8 cellular contexts compared by ENCODE assay signal in genomic region chr5:180815241-180816031, GRCh38. TPM values are rescaled to one million over a fixed set of nuclear protein-coding genes. Genes with fewer than 3 reads are reported as not detected.
A peak's percentile ranks its signal among the peaks of the same experiment; 100 is the strongest.
DNase-seq lines count a peak whose midpoint lies in the region; ATAC-seq and TF ChIP-seq lines count a peak whose summit lies in the region.

No MANE protein-coding gene starts in this region.

- DNase-seq in activated CD4-positive, alpha-beta memory T cell treated with anti-CD3 and anti-CD28 coated beads for 36 hours = peak; percentile 6
- DNase-seq in activated CD4-positive, alpha-beta memory T cell treated with anti-CD3 and anti-CD28 coated beads, Interleukin-2, amount 10 ng/mL, durations not matched to agents 7 days and 5 days = no peak
- DNase-seq in UCSD-AML1 (lab: John Stamatoyannopoulos, UW; ENCODE audit: unreplicated experiment) (peak; percentile 38), right lobe of liver (no peak), thoracic aorta (ENCODE audit: low spot score) (no peak), DMS153 treated with DMSO at 0.1 percent for 48 hours (lab: John Stamatoyannopoulos, UW; ENCODE audit: unreplicated experiment) (no peak)
- no peak for DNase-seq in stimulated activated naive CD4-positive, alpha-beta T cell (lab: John Stamatoyannopoulos, UW)

- no peak overlapping the region for H3K4me3 Mint-ChIP-seq in activated CD4-positive, alpha-beta memory T cell treated with anti-CD3 and anti-CD28 coated beads for 36 hours
- no peak overlapping the region for H3K4me3 Mint-ChIP-seq in activated CD4-positive, alpha-beta memory T cell treated with anti-CD3 and anti-CD28 coated beads, Interleukin-2, amount 10 ng/mL, durations not matched to agents 7 days and 5 days

- peaks cover 54% of the 10 kb centered on the region for H3K4me1 Mint-ChIP-seq in activated CD4-positive, alpha-beta memory T cell treated with anti-CD3 and anti-CD28 coated beads for 36 hours (ENCODE audit: low read depth)
- peaks cover 42% of the 10 kb centered on the region for H3K4me1 Mint-ChIP-seq in activated CD4-positive, alpha-beta memory T cell treated with anti-CD3 and anti-CD28 coated beads, Interleukin-2, amount 10 ng/mL, durations not matched to agents 7 days and 5 days

- no peaks in the 10 kb centered on the region for H3K9me3 Mint-ChIP-seq in activated CD4-positive, alpha-beta memory T cell treated with anti-CD3 and anti-CD28 coated beads for 36 hours
- no peaks in the 10 kb centered on the region for H3K9me3 Mint-ChIP-seq in activated CD4-positive, alpha-beta memory T cell treated with anti-CD3 and anti-CD28 coated beads, Interleukin-2, amount 10 ng/mL, durations not matched to agents 7 days and 5 days

- CTCF ChIA-PET in activated CD4-positive, alpha-beta memory T cell treated with anti-CD3 and anti-CD28 coated beads for 36 hours (lab: Charles Lee) = interaction anchor here (5.6 kb wide), 1 partner anchor 15 kb away, joined by 24 read pairs; no protein-coding TSS in a partner anchor
- CTCF ChIA-PET in activated CD4-positive, alpha-beta memory T cell treated with anti-CD3 and anti-CD28 coated beads, Interleukin-2, amount 10 ng/mL, durations not matched to agents 7 days and 5 days (lab: Charles Lee) = interaction anchor here (1.1 to 1.4 kb wide), 3 partner anchors 15 to 45 kb away, joined by 3 to 5 read pairs (median 3); no protein-coding TSS in a partner anchor

- TF ChIP-seq CTCF in right lobe of liver (IDR thresholded peaks at IDR 0.05) = no peak
- no peak for TF ChIP-seq CTCF in thoracic aorta (IDR thresholded peaks at IDR 0.05)

- intact Hi-C loops in activated CD4-positive, alpha-beta memory T cell treated with anti-CD3 and anti-CD28 coated beads for 36 hours (cut with micrococcal nuclease) = no loop called here
- intact Hi-C loops in right lobe of liver (cut with DNase I) = no loop called here

- TF ChIP-seq POLR2A in right lobe of liver (IDR thresholded peaks at IDR 0.05) = peak; percentile 73

- H3K27me3 ChIP-seq in right lobe of liver (no peaks in the 10 kb centered on the region), thoracic aorta (replicated peaks; ENCODE audit: insufficient read depth) (no peaks in the 10 kb centered on the region)

- H3K27ac ChIP-seq in right lobe of liver (peak overlapping the region; percentile 46 to 98 (median 93)), thoracic aorta (peak overlapping the region in 1 of 2 donors; percentile 55)

- H3K36me3 Mint-ChIP-seq in activated CD4-positive, alpha-beta memory T cell treated with anti-CD3 and anti-CD28 coated beads for 36 hours = no peaks in the 10 kb centered on the region
- no peaks in the 10 kb centered on the region for H3K36me3 Mint-ChIP-seq in activated CD4-positive, alpha-beta memory T cell treated with anti-CD3 and anti-CD28 coated beads, Interleukin-2, amount 10 ng/mL, durations not matched to agents 7 days and 5 days (ENCODE audit: low read depth)

- WGBS in right lobe of liver (ENCODE audit: insufficient coverage, low coverage, low lambda C conversion rate, missing lambda C conversion rate) = 50% methylated on average over 10 of the region's 10 CpGs

- H3K9me3 ChIP-seq in right lobe of liver (no peaks in the 10 kb centered on the region), thoracic aorta (no peaks in the 10 kb centered on the region)

- POLR2A ChIA-PET in activated CD4-positive, alpha-beta memory T cell treated with anti-CD3 and anti-CD28 coated beads for 36 hours (lab: Charles Lee) = interaction anchor here (1.1 to 1.9 kb wide), 3 partner anchors 10 to 15 kb away, joined by 3 to 6 read pairs (median 4); no protein-coding TSS in a partner anchor
- POLR2A ChIA-PET in activated CD4-positive, alpha-beta memory T cell treated with anti-CD3 and anti-CD28 coated beads, Interleukin-2, amount 10 ng/mL, durations not matched to agents 7 days and 5 days (lab: Charles Lee) = interaction anchor here (1.1 to 3.5 kb wide), 2 partner anchors 15 to 16 kb away, joined by 4 to 37 read pairs; no protein-coding TSS in a partner anchor

- no peak overlapping the region for H3K27ac Mint-ChIP-seq in activated CD4-positive, alpha-beta memory T cell treated with anti-CD3 and anti-CD28 coated beads for 36 hours
- H3K27ac Mint-ChIP-seq in activated CD4-positive, alpha-beta memory T cell treated with anti-CD3 and anti-CD28 coated beads, Interleukin-2, amount 10 ng/mL, durations not matched to agents 7 days and 5 days = no peak overlapping the region

- peak overlapping the region; percentile 17 to 39 (median 27) for H3K4me3 ChIP-seq in right lobe of liver
- H3K4me3 ChIP-seq in thoracic aorta = peak overlapping the region; percentile 55

- H3K4me1 ChIP-seq in right lobe of liver (peaks cover 0 to 8% (median 0%) of the 10 kb centered on the region in 4 donors), thoracic aorta (ENCODE audit: control insufficient read depth in 1 of 2, low read depth in 2 of 2) (peaks cover 14 to 39% of the 10 kb centered on the region in 2 donors)

- H3K36me3 ChIP-seq in right lobe of liver = no peaks in the 10 kb centered on the region
- H3K36me3 ChIP-seq in thoracic aorta = no peaks in the 10 kb centered on the region

- ATAC-seq in right lobe of liver (peak in 3 of 4 donors; percentile 18 to 22 (median 22)), thoracic aorta (ENCODE audit: insufficient number of reproducible peaks, low FRiP score, low read depth) (no peak), GM21390 (IDR thresholded peaks at IDR 0.05; ENCODE audit: unreplicated experiment) (no peak)

- no peaks in the 10 kb centered on the region for H3K27me3 Mint-ChIP-seq in activated CD4-positive, alpha-beta memory T cell treated with anti-CD3 and anti-CD28 coated beads for 36 hours
- H3K27me3 Mint-ChIP-seq in activated CD4-positive, alpha-beta memory T cell treated with anti-CD3 and anti-CD28 coated beads, Interleukin-2, amount 10 ng/mL, durations not matched to agents 7 days and 5 days = peaks cover 9% of the 10 kb centered on the region

RNA-seq across cellular contexts. Expression of gene MGAT1, which starts 12.8 kb away (rescaled TPM):
- 100 to 1,000 TPM; 101 to 106 TPM for total RNA-seq in activated CD4-positive, alpha-beta memory T cell treated with anti-CD3 and anti-CD28 coated beads for 36 hours
- total RNA-seq in activated CD4-positive, alpha-beta memory T cell treated with anti-CD3 and anti-CD28 coated beads, Interleukin-2, amount 10 ng/mL, durations not matched to agents 7 days and 5 days = 100 to 1,000 TPM; 184 to 185 TPM
- total RNA-seq in right lobe of liver (100 to 1,000 TPM in 4 of 6 experiments, 10 to 100 TPM in 2; 99.7 to 136 (median 106) TPM), thoracic aorta (100 to 1,000 TPM; 226 to 244 TPM)

RNA-seq across cellular contexts. Expression of gene ZFP62, which starts 45.6 kb away (rescaled TPM):
- 10 to 100 TPM; 17.9 to 20.5 TPM for total RNA-seq in activated CD4-positive, alpha-beta memory T cell treated with anti-CD3 and anti-CD28 coated beads for 36 hours
- 10 to 100 TPM; 19.4 to 20.0 TPM for total RNA-seq in activated CD4-positive, alpha-beta memory T cell treated with anti-CD3 and anti-CD28 coated beads, Interleukin-2, amount 10 ng/mL, durations not matched to agents 7 days and 5 days
- total RNA-seq in right lobe of liver (1 to 10 TPM; 3.6 to 9.0 (median 6.0) TPM), thoracic aorta (10 to 100 TPM; 12.2 to 19.0 TPM)

Comparison
In these comparisons a context has a peak if more than half of its experiments do, and no peak if none do; other contexts are left out.
1. DNase-seq: peak in activated CD4-positive, alpha-beta memory T cell treated with anti-CD3 and anti-CD28 coated beads for 36 hours (single experiment) and UCSD-AML1 (single experiment); none in activated CD4-positive, alpha-beta memory T cell treated with anti-CD3 and anti-CD28 coated beads, Interleukin-2, amount 10 ng/mL, durations not matched to agents 7 days and 5 days (single experiment), right lobe of liver (0 of 3), thoracic aorta (single experiment), stimulated activated naive CD4-positive, alpha-beta T cell (0 of 6) and DMS153 treated with DMSO at 0.1 percent for 48 hours (single experiment).
2. ATAC-seq: peak in right lobe of liver (3 of 4); none in thoracic aorta (single experiment) and GM21390 (single experiment).